ENCODE assay signal across 8 cellular contexts in genomic region chr11:130522284-130522961, GRCh38.
DNase-seq lines count a peak whose midpoint lies in the region; ATAC-seq and TF ChIP-seq lines count a peak whose summit lies in the region.

No MANE protein-coding gene starts in this region.

- no peaks in the 10 kb centered on the region for H3K36me3 ChIP-seq in HUES48 (ENCODE audit: control insufficient read depth, insufficient read depth, low read length)
- H3K36me3 ChIP-seq in mammary epithelial cell (ENCODE audit: insufficient read depth, low read length): no peaks in the 10 kb centered on the region
- no peaks in the 10 kb centered on the region for H3K36me3 ChIP-seq in suprapubic skin

- DNase-seq in mammary epithelial cell (peak; percentile 44), left kidney (ENCODE audit: low read depth, low spot score) (peak; percentile 91), suprapubic skin (ENCODE audit: low spot score in 2 of 2) (peak; percentile 94), NCI-H2029 (lab: John Stamatoyannopoulos, UW) (no peak)
- DNase-seq in stimulated activated CD4-positive, alpha-beta T cell treated with anti-CD3 and anti-CD28 coated beads, Interleukin-4, amount 100 ng/mL, for 4 hours: no peak

- dilution Hi-C loops in mammary epithelial cell (cut with HindIII; ENCODE audit: low sequenced_read_pairs): no loop called here

- ATAC-seq in HG03571 (IDR thresholded peaks at IDR 0.05; ENCODE audit: unreplicated experiment) (no peak), HG03175 (IDR thresholded peaks at IDR 0.05; ENCODE audit: unreplicated experiment) (no peak)

- intact Hi-C loops in mammary epithelial cell (cut with micrococcal nuclease): no loop called here

- no peak overlapping the region for H3K9ac ChIP-seq in HUES48 (ENCODE audit: low read depth, low read length)
- H3K9ac ChIP-seq in mammary epithelial cell (ENCODE audit: insufficient read depth, low read length): no peak overlapping the region

- no peaks in the 10 kb centered on the region for H3K9me3 ChIP-seq in HUES48 (ENCODE audit: control insufficient read depth, insufficient read depth, low read length)
- H3K9me3 ChIP-seq in mammary epithelial cell (replicated peaks; ENCODE audit: insufficient read depth, low read length): no peaks in the 10 kb centered on the region
- no peaks in the 10 kb centered on the region for H3K9me3 ChIP-seq in suprapubic skin

- no peaks in the 10 kb centered on the region for H3K79me2 ChIP-seq in mammary epithelial cell (ENCODE audit: insufficient read depth, low read length)

- H2AFZ ChIP-seq in mammary epithelial cell (ENCODE audit: low read depth, low read length): peak overlapping the region; percentile 30

- TF ChIP-seq POLR2A in suprapubic skin (IDR thresholded peaks at IDR 0.05): no peak

- H4K20me1 ChIP-seq in mammary epithelial cell (ENCODE audit: insufficient read depth, low read length): no peaks in the 10 kb centered on the region

- CTCF ChIA-PET in mammary epithelial cell (lab: Charles Lee; ENCODE audit: low non-redundant PET): no interaction called here

- H3K4me2 ChIP-seq in mammary epithelial cell (ENCODE audit: insufficient read depth, low read depth, low read length): no peak overlapping the region

- WGBS in mammary epithelial cell (ENCODE audit: low coverage, missing lambda C conversion rate): 63% methylated on average over 6 of the region's 9 CpGs
- 63% methylated on average over 3 of the region's 9 CpGs for WGBS in suprapubic skin

- BruUV-seq in mammary epithelial cell (replicated peaks; lab: Mats Ljungman, UMichigan): no TSS peak

- H3K4me3 ChIP-seq in HUES48 (ENCODE audit: low read depth, low read length) (no peak overlapping the region), mammary epithelial cell (replicated peaks in 1 of 3; ENCODE audit: insufficient read depth in 1 of 3, low read depth in 2 of 3, low read length in 3 of 3) (no peak overlapping the region), suprapubic skin (no peak overlapping the region)

- no peak for TF ChIP-seq EP300 in suprapubic skin (IDR thresholded peaks at IDR 0.05)

- H3K4me1 ChIP-seq in HUES48 (ENCODE audit: control insufficient read depth, insufficient read depth, low read length): peaks cover 15% of the 10 kb centered on the region
- peaks cover 2% of the 10 kb centered on the region for H3K4me1 ChIP-seq in mammary epithelial cell (ENCODE audit: insufficient read depth, low read length)
- H3K4me1 ChIP-seq in suprapubic skin: peaks cover 29% of the 10 kb centered on the region

- 0 out of 2 replicates have a peak, but pooled peaks cover 4% of the 10 kb centered on the region for H3K27me3 ChIP-seq in HUES48 (ENCODE audit: control insufficient read depth, insufficient read depth, low read length)
- H3K27me3 ChIP-seq in mammary epithelial cell (ENCODE audit: insufficient read depth, low read length): no peaks in the 10 kb centered on the region
- H3K27me3 ChIP-seq in suprapubic skin: no peaks in the 10 kb centered on the region

- in situ Hi-C loops in mammary epithelial cell (cut with MboI; ENCODE audit: low sequenced_read_pairs in 2 of 2): no loop called here

- no peak for TF ChIP-seq CTCF in mammary epithelial cell (conservative IDR thresholded peaks at IDR 0.05 in 1 of 2, IDR thresholded peaks at IDR 0.05 in 1 of 2; ENCODE audit: extremely low read depth in 1 of 2, insufficient read depth in 1 of 2, low read depth in 1 of 2, low read length in 2 of 2)
- TF ChIP-seq CTCF in suprapubic skin (IDR thresholded peaks at IDR 0.05): no peak

- peak overlapping the region; percentile 21 for H3K27ac ChIP-seq in HUES48 (ENCODE audit: low read depth, low read length)
- H3K27ac ChIP-seq in mammary epithelial cell (ENCODE audit: insufficient read depth, low read depth, low read length): no peak overlapping the region
- H3K27ac ChIP-seq in suprapubic skin: peak overlapping the region; percentile 87

Comparison
In these comparisons a context has a peak if more than half of its experiments do, and no peak if none do; other contexts are left out.
1. DNase-seq: peak in mammary epithelial cell (single experiment), left kidney (single experiment) and suprapubic skin (2 of 2); none in NCI-H2029 (single experiment) and stimulated activated CD4-positive, alpha-beta T cell treated with anti-CD3 and anti-CD28 coated beads, Interleukin-4, amount 100 ng/mL, for 4 hours (0 of 2).